ENCODE assay signal across 9 cellular contexts in genomic region chr20:63521602-63522001, GRCh38. TPM values are rescaled to one million over a fixed set of nuclear protein-coding genes. Genes with fewer than 3 reads are reported as not detected.
A peak's percentile ranks its signal among the peaks of the same experiment; 100 is the strongest.
DNase-seq lines count a peak whose midpoint lies in the region; ATAC-seq and TF ChIP-seq lines count a peak whose summit lies in the region.
"Had no signal": no experiment of that assay in that cellular context is flagged by ENCODE, and none has a peak within 500 bp of the region (broad histone marks: within the 10 kb centered on the region; RNA-seq: fewer than 3 reads in every experiment).

No MANE protein-coding gene starts in this region.

- no peak for ATAC-seq in Right ventricle myocardium inferior
- ATAC-seq in GM21576 (IDR thresholded peaks at IDR 0.05; ENCODE audit: unreplicated experiment): no peak
- ATAC-seq in GM21381 (IDR thresholded peaks at IDR 0.05; ENCODE audit: unreplicated experiment): no peak

- no peak for TF ChIP-seq POLR2A in vagina (IDR thresholded peaks at IDR 0.05)

- no peaks in the 10 kb centered on the region for H3K9me3 ChIP-seq in cardiac muscle cell (ENCODE audit: low read depth)
- no peaks in the 10 kb centered on the region for H3K9me3 ChIP-seq in vagina

- H3K36me3 ChIP-seq in cardiac muscle cell (peaks cover 10% of the 10 kb centered on the region), vagina (no peaks in the 10 kb centered on the region)

- intact Hi-C loops in Right ventricle myocardium inferior (cut with DNase I) (loop anchor here (2.0 kb wide), 1 partner anchor 79 kb away; no protein-coding TSS in a partner anchor), vagina (cut with DNase I) (no loop called here)

- DNase-seq in cardiac muscle cell (ENCODE audit: low read depth in 1 of 2, low spot score in 1 of 2) (peak in 1 of 2 donors; percentile 21), Right ventricle myocardium inferior (ENCODE audit: missing footprints) (no peak), dermis blood vessel endothelial cell (peak; percentile 33), mesothelial cell of epicardium (ENCODE audit: low spot score in 2 of 2, unreplicated experiment in 2 of 2) (peak in 1 of 2 experiments; percentile 19), vagina (ENCODE audit: extremely low spot score in 2 of 2) (no peak), A172 (ENCODE audit: low spot score) (no peak)

- H3K4me3 ChIP-seq in cardiac muscle cell (peak overlapping the region; percentile 79), vagina (peak overlapping the region; percentile 58 to 94)

- H3K27me3 ChIP-seq in cardiac muscle cell (no peaks in the 10 kb centered on the region), vagina (no peaks in the 10 kb centered on the region)

- peaks cover 3% of the 10 kb centered on the region for H3K27me3 Mint-ChIP-seq in mesothelial cell of epicardium (ENCODE audit: low read depth)

- no peak for TF ChIP-seq CTCF in cardiac muscle cell (IDR thresholded peaks at IDR 0.05; ENCODE audit: low read depth, low read length)
- no peak for TF ChIP-seq CTCF in mesothelial cell of epicardium (IDR thresholded peaks at IDR 0.05; ENCODE audit: unreplicated experiment)
- TF ChIP-seq CTCF in vagina (IDR thresholded peaks at IDR 0.05): no peak

- peaks cover 21% of the 10 kb centered on the region for H3K4me1 Mint-ChIP-seq in mesothelial cell of epicardium

- no peak overlapping the region for H3K27ac ChIP-seq in cardiac muscle cell
- H3K27ac ChIP-seq in vagina: peak overlapping the region; percentile 97

- peak overlapping the region; percentile 84 for H3K4me3 Mint-ChIP-seq in mesothelial cell of epicardium

- H3K36me3 Mint-ChIP-seq in mesothelial cell of epicardium: peaks cover 18% of the 10 kb centered on the region

- peaks cover 3% of the 10 kb centered on the region for H3K9me3 Mint-ChIP-seq in mesothelial cell of epicardium

- H3K27ac Mint-ChIP-seq in mesothelial cell of epicardium: peak overlapping the region; percentile 83

- peaks cover 11% of the 10 kb centered on the region for H3K4me1 ChIP-seq in cardiac muscle cell (ENCODE audit: low read depth)
- peaks cover 35% of the 10 kb centered on the region for H3K4me1 ChIP-seq in vagina

RNA-seq across cellular contexts. Expression of gene PPDPF, which starts 1.0 kb away (rescaled TPM):
- 248 and 265 TPM in 2 replicates for total RNA-seq in cardiac muscle cell
- 368 and 463 TPM in 2 replicates for polyA plus RNA-seq in cardiac muscle cell
- 261 TPM for total RNA-seq in Right ventricle myocardium inferior
- total RNA-seq in dermis blood vessel endothelial cell: 19.9 and 37.3 TPM in 2 replicates
- 258 to 271 TPM (median 269 TPM) in 3 replicates for total RNA-seq in mesothelial cell of epicardium
- total RNA-seq in vagina: 198 TPM
- total RNA-seq in A172 (2014; rRNA removed; shearing (Covaris generic)): 67.4 and 70.6 TPM in 2 replicates

RNA-seq across cellular contexts. Expression of gene PTK6, which starts 15.6 kb away (rescaled TPM):
- not detected in 2 replicates for total RNA-seq in cardiac muscle cell
- polyA plus RNA-seq in cardiac muscle cell: 0.30 and 0.38 TPM in 2 replicates
- total RNA-seq in Right ventricle myocardium inferior: 0.11 TPM
- under 0.01 and 0.05 TPM in 2 replicates for total RNA-seq in dermis blood vessel endothelial cell
- 0.11 to 0.18 TPM in 2 of 3 replicates, not detected in the other for total RNA-seq in mesothelial cell of epicardium
- 25.8 TPM for total RNA-seq in vagina
- 2.0 and 2.4 TPM in 2 replicates for total RNA-seq in A172 (2014; rRNA removed; shearing (Covaris generic))

RNA-seq across cellular contexts. Expression of gene EEF1A2, which starts 22.7 kb away (rescaled TPM):
- total RNA-seq in cardiac muscle cell: 1,016 and 1,067 TPM in 2 replicates
- 309 and 337 TPM in 2 replicates for polyA plus RNA-seq in cardiac muscle cell
- 1,274 TPM for total RNA-seq in Right ventricle myocardium inferior
- total RNA-seq in dermis blood vessel endothelial cell: 5.0 and 5.3 TPM in 2 replicates
- total RNA-seq in mesothelial cell of epicardium: 14.4 to 15.6 TPM (median 14.6 TPM) in 3 replicates
- total RNA-seq in vagina: 9.8 TPM
- total RNA-seq in A172 (2014; rRNA removed; shearing (Covaris generic)): 88.1 and 91.0 TPM in 2 replicates

RNA-seq across cellular contexts. Expression of gene SRMS, which starts 25.9 kb away (rescaled TPM):
- not detected in 2 replicates for total RNA-seq in cardiac muscle cell
- polyA plus RNA-seq in cardiac muscle cell: not detected in 2 replicates
- not detected for total RNA-seq in Right ventricle myocardium inferior
- not detected in 2 replicates for total RNA-seq in dermis blood vessel endothelial cell
- not detected in 3 replicates for total RNA-seq in mesothelial cell of epicardium
- not detected for total RNA-seq in vagina
- not detected in 2 replicates for total RNA-seq in A172 (2014; rRNA removed; shearing (Covaris generic))
- total RNA-seq: renal cortical epithelial cell had no signal

RNA-seq across cellular contexts. Expression of gene FNDC11, which starts 32.4 kb away (rescaled TPM):
- total RNA-seq in cardiac muscle cell (3.4 and 3.7 TPM in 2 replicates), Right ventricle myocardium inferior (0.16 TPM), dermis blood vessel endothelial cell (1.2 and 2.4 TPM in 2 replicates), mesothelial cell of epicardium (0.86 to 1.4 TPM (median 1.1 TPM) in 3 replicates), vagina (not detected)
- polyA plus RNA-seq in cardiac muscle cell: 0.09 and 2.9 TPM in 2 replicates
- total RNA-seq in A172 (2014; rRNA removed; shearing (Covaris generic)): 1.8 and 2.9 TPM in 2 replicates

Comparison
In these comparisons a context has a peak if more than half of its experiments do, and no peak if none do; other contexts are left out.
1. RNA of gene EEF1A2, which starts 22.7 kb away (total RNA-seq): 1,274 TPM in Right ventricle myocardium inferior (single experiment) and 1,016 to 1,067 TPM in cardiac muscle cell; 88.1 to 91.0 TPM in A172, 14.4 to 15.6 TPM in mesothelial cell of epicardium, 9.8 TPM in vagina (single experiment) and 5.0 to 5.3 TPM in dermis blood vessel endothelial cell; every median in the first group is over 10 times any median in the second.